In genomic region chr10:114634607-114634974, GRCh38 we compare ENCODE assay signal across 10 cellular contexts. TPM values are rescaled to one million over a fixed set of nuclear protein-coding genes. Genes with fewer than 3 reads are reported as not detected.
DNase-seq lines count a peak whose midpoint lies in the region; ATAC-seq, FAIRE-seq and TF ChIP-seq lines count a peak whose summit lies in the region.
"Had no signal": no experiment of that assay in that cellular context is flagged by ENCODE, and none has a peak within 500 bp of the region (broad histone marks: within the 10 kb centered on the region; RNA-seq: fewer than 3 reads in every experiment).

No MANE protein-coding gene starts in this region.

- H3K27me3 Mint-ChIP-seq in osteocyte (ENCODE audit: unreplicated experiment): no peaks in the 10 kb centered on the region
- H3K27me3 Mint-ChIP-seq in stimulated activated memory B cell treated with anti-CD40 and anti-IgM and Interleukin-4, amounts not matched to agents 10 μg/mL and 1 μg/mL and 100 μg/mL, for 72 hours: peaks cover 60% of the 10 kb centered on the region

- in situ Hi-C loops in Caki2 (cut with HindIII; ENCODE audit: low pct_unique_long_range_greater_than_20kb, low sequenced_read_pairs): no loop called here

- H3K27ac Mint-ChIP-seq in osteocyte (ENCODE audit: unreplicated experiment): peak overlapping the region; percentile 95
- no peak overlapping the region for H3K27ac Mint-ChIP-seq in stimulated activated memory B cell treated with anti-CD40 and anti-IgM and Interleukin-4, amounts not matched to agents 10 μg/mL and 1 μg/mL and 100 μg/mL, for 72 hours

- no peaks in the 10 kb centered on the region for H3K36me3 Mint-ChIP-seq in osteocyte (ENCODE audit: unreplicated experiment)
- H3K36me3 Mint-ChIP-seq in stimulated activated memory B cell treated with anti-CD40 and anti-IgM and Interleukin-4, amounts not matched to agents 10 μg/mL and 1 μg/mL and 100 μg/mL, for 72 hours: no peaks in the 10 kb centered on the region

- no peak for TF ChIP-seq POLR2A in GM12892 (IDR thresholded peaks at IDR 0.05; ENCODE audit: low read depth, low read length)

- H3K4me3 Mint-ChIP-seq in osteocyte (ENCODE audit: unreplicated experiment): peak overlapping the region; percentile 12
- H3K4me3 Mint-ChIP-seq in stimulated activated memory B cell treated with anti-CD40 and anti-IgM and Interleukin-4, amounts not matched to agents 10 μg/mL and 1 μg/mL and 100 μg/mL, for 72 hours: no peak overlapping the region

- TF ChIP-seq CTCF in fibroblast of pulmonary artery (IDR thresholded peaks at IDR 0.05; ENCODE audit: low read length, missing control alignments) (no peak), osteocyte (IDR thresholded peaks at IDR 0.05) (no peak)

- peak; percentile 88 for DNase-seq in Caki2 (ENCODE audit: low read depth)
- peak; percentile 93 for DNase-seq in RPMI7951 (ENCODE audit: low read depth)
- DNase-seq in fibroblast of pulmonary artery (ENCODE audit: low read depth): peak; percentile 92
- DNase-seq in osteocyte (ENCODE audit: extremely low spot score, unreplicated experiment): peak; percentile 90
- no peak for DNase-seq in T-helper 1 cell
- DNase-seq in GM12892 (ENCODE audit: insufficient read length): no peak
- DNase-seq: NK-92 treated with Interleukin-12 subunit alpha and Interleukin-12 subunit beta, amount 100 ng/mL, for 24 hours had no signal

- ATAC-seq in GM21515 (IDR thresholded peaks at IDR 0.05; ENCODE audit: unreplicated experiment): no peak
- no peak for ATAC-seq in stimulated activated memory B cell treated with anti-CD40 and anti-IgM and Interleukin-4, amounts not matched to agents 10 μg/mL and 1 μg/mL and 100 μg/mL, for 72 hours
- ATAC-seq: GM12878 had no signal

- no peaks in the 10 kb centered on the region for H3K9me3 Mint-ChIP-seq in osteocyte (ENCODE audit: unreplicated experiment)
- no peaks in the 10 kb centered on the region for H3K9me3 Mint-ChIP-seq in stimulated activated memory B cell treated with anti-CD40 and anti-IgM and Interleukin-4, amounts not matched to agents 10 μg/mL and 1 μg/mL and 100 μg/mL, for 72 hours

- FAIRE-seq in GM12892 (lab: Jason Lieb, UNC): no peak
- FAIRE-seq: GM12878 had no signal

- peaks cover 64% of the 10 kb centered on the region for H3K4me1 Mint-ChIP-seq in osteocyte (ENCODE audit: unreplicated experiment)
- H3K4me1 Mint-ChIP-seq in stimulated activated memory B cell treated with anti-CD40 and anti-IgM and Interleukin-4, amounts not matched to agents 10 μg/mL and 1 μg/mL and 100 μg/mL, for 72 hours: peaks cover 39% of the 10 kb centered on the region

- H3K4me3 ChIP-seq in fibroblast of pulmonary artery (replicated peaks; ENCODE audit: low read depth, low read length): no peak overlapping the region
- H3K4me3 ChIP-seq: GM12878 had no signal

RNA-seq across cellular contexts. Expression of gene ABLIM1, which starts 23.5 kb away (rescaled TPM):
- 2.2 and 2.6 TPM in 2 replicates for total RNA-seq in Caki2 (2014; rRNA removed; shearing (Covaris generic); ENCODE audit: low replicate concordance)
- total RNA-seq in RPMI7951 (2014; rRNA removed; shearing (Covaris generic)): 0.20 and 0.24 TPM in 2 replicates
- total RNA-seq in osteocyte: 39.0 and 43.3 TPM in 2 replicates
- 33.6 TPM for polyA plus RNA-seq in GM12892 (2012; ENCODE audit: missing spikeins)

Comparison
In these comparisons a context has a peak if more than half of its experiments do, and no peak if none do; other contexts are left out.
1. DNase-seq: peak in Caki2 (single experiment), RPMI7951 (single experiment), fibroblast of pulmonary artery (single experiment) and osteocyte (single experiment); none in T-helper 1 cell (0 of 5) and GM12892 (single experiment).
2. RNA of gene ABLIM1, which starts 23.5 kb away (total RNA-seq): 39.0 to 43.3 TPM in osteocyte; 2.2 to 2.6 TPM in Caki2 and 0.20 to 0.24 TPM in RPMI7951; every median in the first group is over 10 times any median in the second.